11 cellular contexts compared by ENCODE assay signal in the genomic region with DNA sequence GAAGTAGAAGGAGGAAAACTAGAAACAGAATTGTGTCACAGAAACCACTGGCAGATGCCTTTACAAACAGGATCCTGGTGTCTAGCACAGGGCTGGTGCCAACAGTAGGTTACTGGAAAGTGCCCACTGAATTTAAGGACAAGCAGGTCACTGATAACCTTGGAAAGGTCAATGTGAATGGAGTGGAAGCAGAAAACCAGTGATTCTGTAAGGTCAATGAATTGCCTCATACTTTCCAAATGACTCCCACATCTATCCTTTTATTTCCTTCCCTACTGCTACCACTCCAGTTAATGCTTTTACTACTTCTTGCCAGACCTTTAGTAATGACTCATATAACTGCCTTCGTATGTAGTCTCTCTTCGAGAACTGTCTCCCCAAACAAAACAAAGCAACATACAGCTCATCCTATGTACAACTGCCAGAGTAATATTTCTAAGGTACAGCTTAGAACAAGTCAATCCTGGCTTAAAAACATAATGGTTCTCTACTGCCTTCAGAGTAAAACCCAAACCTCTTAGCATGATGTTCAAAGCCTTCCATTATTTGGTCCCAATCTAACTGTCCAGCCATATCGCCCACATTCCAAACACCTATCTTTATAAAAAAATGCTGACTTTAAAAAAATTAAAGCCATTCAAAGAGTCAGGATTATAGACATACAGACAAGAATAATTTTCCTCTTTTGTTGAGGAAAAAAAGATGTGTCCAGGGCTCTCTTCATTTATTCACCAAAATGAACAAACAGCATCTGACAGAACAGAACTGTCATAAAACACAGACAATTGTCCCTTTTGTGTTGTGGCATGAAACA. TPM values are rescaled to one million over a fixed set of nuclear protein-coding genes. Genes with fewer than 3 reads are reported as not detected.
DNase-seq lines count a peak whose midpoint lies in the region; ATAC-seq and TF ChIP-seq lines count a peak whose summit lies in the region.
"Had no signal": no experiment of that assay in that cellular context is flagged by ENCODE, and none has a peak within 500 bp of the region (broad histone marks: within the 10 kb centered on the region; RNA-seq: fewer than 3 reads in every experiment).

No MANE protein-coding gene starts in this region.

- no peaks in the 10 kb centered on the region for H3K9me3 Mint-ChIP-seq in CD4-positive, CD25-positive, alpha-beta regulatory T cell
- no peaks in the 10 kb centered on the region for H3K9me3 Mint-ChIP-seq in T-helper 2 cell treated with Interferon-gamma antibody and Interleukin-4, amounts not matched to agents 5 μg/mL and 100 μg/mL, for 36 hours
- H3K9me3 Mint-ChIP-seq: activated naive CD4-positive, alpha-beta T cell treated with anti-CD3 and anti-CD28 coated beads, Interleukin-2, amount 10 ng/mL, durations not matched to agents 7 days and 5 days had no signal

- TF ChIP-seq POLR2A in right lobe of liver (IDR thresholded peaks at IDR 0.05): no peak

- WGBS in right lobe of liver (ENCODE audit: insufficient coverage, low coverage, low lambda C conversion rate, missing lambda C conversion rate): 68% methylated on average over 3 of the region's 3 CpGs

- TF ChIP-seq CTCF in HFF-Myc (IDR thresholded peaks at IDR 0.05; ENCODE audit: low read depth, low read length, missing control alignments) (no peak), right lobe of liver (IDR thresholded peaks at IDR 0.05) (no peak)

- intact Hi-C loops in right lobe of liver (cut with DNase I): no loop called here

- peak overlapping the region; percentile 8 for H3K4me3 ChIP-seq in CD4-positive, CD25-positive, alpha-beta regulatory T cell (ENCODE audit: low read depth, low read length)
- no peak overlapping the region for H3K4me3 ChIP-seq in HFF-Myc (replicated peaks; ENCODE audit: low read depth, low read length)
- H3K4me3 ChIP-seq in right lobe of liver: no peak overlapping the region

- H3K36me3 Mint-ChIP-seq in CD4-positive, CD25-positive, alpha-beta regulatory T cell: peaks cover 7% of the 10 kb centered on the region
- peaks cover 12% of the 10 kb centered on the region for H3K36me3 Mint-ChIP-seq in T-helper 2 cell treated with Interferon-gamma antibody and Interleukin-4, amounts not matched to agents 5 μg/mL and 100 μg/mL, for 36 hours (ENCODE audit: low read depth)

- no peaks in the 10 kb centered on the region for H3K9me3 ChIP-seq in CD4-positive, CD25-positive, alpha-beta regulatory T cell (ENCODE audit: control insufficient read depth in 2 of 2, low read length in 2 of 2)
- H3K9me3 ChIP-seq in right lobe of liver: no peaks in the 10 kb centered on the region

- H3K27ac Mint-ChIP-seq in CD4-positive, CD25-positive, alpha-beta regulatory T cell: no peak overlapping the region
- no peak overlapping the region for H3K27ac Mint-ChIP-seq in T-helper 2 cell treated with Interferon-gamma antibody and Interleukin-4, amounts not matched to agents 5 μg/mL and 100 μg/mL, for 36 hours
- H3K27ac Mint-ChIP-seq: activated naive CD4-positive, alpha-beta T cell treated with anti-CD3 and anti-CD28 coated beads, Interleukin-2, amount 10 ng/mL, durations not matched to agents 7 days and 5 days had no signal

- DNase-seq in CD4-positive, CD25-positive, alpha-beta regulatory T cell: peak in 1 of 3 donors; percentile 38
- DNase-seq in HFF-Myc (ENCODE audit: extremely low read depth, low read depth): peak; percentile 69
- DNase-seq in T-helper 2 cell treated with Interferon-gamma antibody and Interleukin-4, amounts not matched to agents 5 μg/mL and 100 μg/mL, for 36 hours (ENCODE audit: low spot score): peak; percentile 26
- DNase-seq in right lobe of liver: peak; percentile 47 to 71 (median 68)
- DNase-seq in activated CD4-positive, alpha-beta T cell treated with anti-CD3 and anti-CD28 coated beads for 4 hours: no peak
- no peak for DNase-seq in hippocampal formation (lab: John Stamatoyannopoulos, UW)
- DNase-seq in 8988T: no peak
- no peak for DNase-seq in HK-2 (ENCODE audit: unreplicated experiment)
- DNase-seq: activated naive CD4-positive, alpha-beta T cell treated with anti-CD3 and anti-CD28 coated beads, Interleukin-2, amount 10 ng/mL, durations not matched to agents 7 days and 5 days; NCI-H2171 treated with DMSO at 0.1 percent for 48 hours; stimulated activated naive CD4-positive, alpha-beta T cell treated with Interleukin-2 at 50 U/mL for 16 hours had no signal

- peaks cover 34 to 67% (median 59%) of the 10 kb centered on the region in 4 donors for H3K4me1 Mint-ChIP-seq in CD4-positive, CD25-positive, alpha-beta regulatory T cell
- peaks cover 39% of the 10 kb centered on the region for H3K4me1 Mint-ChIP-seq in T-helper 2 cell treated with Interferon-gamma antibody and Interleukin-4, amounts not matched to agents 5 μg/mL and 100 μg/mL, for 36 hours (ENCODE audit: low read depth)

- no peaks in the 10 kb centered on the region for H3K27me3 Mint-ChIP-seq in CD4-positive, CD25-positive, alpha-beta regulatory T cell
- no peaks in the 10 kb centered on the region for H3K27me3 Mint-ChIP-seq in T-helper 2 cell treated with Interferon-gamma antibody and Interleukin-4, amounts not matched to agents 5 μg/mL and 100 μg/mL, for 36 hours (ENCODE audit: low read depth)
- H3K27me3 Mint-ChIP-seq: activated naive CD4-positive, alpha-beta T cell treated with anti-CD3 and anti-CD28 coated beads, Interleukin-2, amount 10 ng/mL, durations not matched to agents 7 days and 5 days had no signal

- no peak overlapping the region for H3K4me3 Mint-ChIP-seq in CD4-positive, CD25-positive, alpha-beta regulatory T cell
- H3K4me3 Mint-ChIP-seq in T-helper 2 cell treated with Interferon-gamma antibody and Interleukin-4, amounts not matched to agents 5 μg/mL and 100 μg/mL, for 36 hours: no peak overlapping the region
- H3K4me3 Mint-ChIP-seq: activated naive CD4-positive, alpha-beta T cell treated with anti-CD3 and anti-CD28 coated beads, Interleukin-2, amount 10 ng/mL, durations not matched to agents 7 days and 5 days had no signal

- peak in 1 of 2 donors; percentile 29 for ATAC-seq in CD4-positive, CD25-positive, alpha-beta regulatory T cell (ENCODE audit: low read depth in 2 of 2)
- peak; percentile 78 to 88 (median 81) for ATAC-seq in right lobe of liver

- H3K27ac ChIP-seq in CD4-positive, CD25-positive, alpha-beta regulatory T cell (ENCODE audit: insufficient read depth, low read length, poor library complexity, severe bottlenecking): no peak overlapping the region
- peak overlapping the region; percentile 28 to 61 (median 59) for H3K27ac ChIP-seq in right lobe of liver

- H3K4me1 ChIP-seq in CD4-positive, CD25-positive, alpha-beta regulatory T cell (ENCODE audit: control insufficient read depth, insufficient read depth, low read length, poor library complexity, severe bottlenecking): peaks cover 78% of the 10 kb centered on the region
- H3K4me1 ChIP-seq in right lobe of liver: peaks cover 0 to 79% (median 34%) of the 10 kb centered on the region in 4 donors

- H3K36me3 ChIP-seq in CD4-positive, CD25-positive, alpha-beta regulatory T cell (ENCODE audit: control insufficient read depth, insufficient read depth, low read length): no peaks in the 10 kb centered on the region
- no peaks in the 10 kb centered on the region for H3K36me3 ChIP-seq in right lobe of liver

- no peaks in the 10 kb centered on the region for H3K27me3 ChIP-seq in CD4-positive, CD25-positive, alpha-beta regulatory T cell (ENCODE audit: control insufficient read depth, insufficient read depth, low read length)
- no peaks in the 10 kb centered on the region for H3K27me3 ChIP-seq in right lobe of liver

RNA-seq across cellular contexts. Expression of gene NR3C1, which starts 52.5 kb away (rescaled TPM):
- total RNA-seq in CD4-positive, CD25-positive, alpha-beta regulatory T cell: 154 TPM
- polyA plus RNA-seq in CD4-positive, CD25-positive, alpha-beta regulatory T cell: 10 to 100 TPM; 62.5 to 85.5 (median 71.3) TPM
- total RNA-seq in right lobe of liver: 10 to 100 TPM; 27.3 to 60.1 (median 47.2) TPM

Comparison
In these comparisons a context has a peak if more than half of its experiments do, and no peak if none do; other contexts are left out.
1. DNase-seq: peak in HFF-Myc (single experiment), T-helper 2 cell treated with Interferon-gamma antibody and Interleukin-4, amounts not matched to agents 5 μg/mL and 100 μg/mL, for 36 hours (single experiment) and right lobe of liver (3 of 3); none in activated CD4-positive, alpha-beta T cell treated with anti-CD3 and anti-CD28 coated beads for 4 hours (0 of 2), hippocampal formation (0 of 2), 8988T (single experiment) and HK-2 (single experiment).